Comparison of ENCODE assay signal across 16 cellular contexts in genomic region chr2:127053731-127054603, GRCh38. TPM values are rescaled to one million over a fixed set of nuclear protein-coding genes. Genes with fewer than 3 reads are reported as not detected.
DNase-seq lines count a peak whose midpoint lies in the region; ATAC-seq and TF ChIP-seq lines count a peak whose summit lies in the region.
"Had no signal": no experiment of that assay in that cellular context is flagged by ENCODE, and none has a peak within 500 bp of the region (broad histone marks: within the 10 kb centered on the region; RNA-seq: fewer than 3 reads in every experiment).

No MANE protein-coding gene starts in this region.

- 85 to 87% (median 87%) methylated on average over 33 of the region's 33 CpGs for WGBS in ovary, 3 donors

- H3K4me3 Mint-ChIP-seq in activated naive CD4-positive, alpha-beta T cell treated with anti-CD3 and anti-CD28 coated beads, Interleukin-2, amount 10 ng/mL, durations not matched to agents 7 days and 5 days = no peak overlapping the region
- H3K4me3 Mint-ChIP-seq: B cell had no signal

- no peak for ATAC-seq in GM21619 (IDR thresholded peaks at IDR 0.05; ENCODE audit: unreplicated experiment)
- ATAC-seq in GM18867 (IDR thresholded peaks at IDR 0.05; ENCODE audit: unreplicated experiment) = no peak

- peaks cover 0 to 71% (median 49%) of the 10 kb centered on the region in 11 experiments; a peak in 19 of 22 replicates for H4K20me1 ChIP-seq in BLaER1 treated with 17β-estradiol and CSF1 and Interleukin-3, amounts not matched to agents 10 nM and 100 nM

- H3K27ac Mint-ChIP-seq in activated naive CD4-positive, alpha-beta T cell treated with anti-CD3 and anti-CD28 coated beads, Interleukin-2, amount 10 ng/mL, durations not matched to agents 7 days and 5 days = no peak overlapping the region

- H3K27me3 ChIP-seq in BLaER1 treated with 17β-estradiol and CSF1 and Interleukin-3, amounts not matched to agents 10 nM and 100 nM = no peaks in the 10 kb centered on the region
- H3K27me3 ChIP-seq in Peyer's patch (no peaks in the 10 kb centered on the region), left ventricle myocardium inferior (ENCODE audit: low read depth) (no peaks in the 10 kb centered on the region), ovary (no peaks in the 10 kb centered on the region)

- CTCF ChIA-PET in activated naive CD4-positive, alpha-beta T cell treated with anti-CD3 and anti-CD28 coated beads, Interleukin-2, amount 10 ng/mL, durations not matched to agents 7 days and 5 days (lab: Charles Lee) = interaction anchor here (0.9 to 1.9 kb wide), 2 partner anchors 14 to 27 kb away, joined by 3 to 8 read pairs; no protein-coding TSS in a partner anchor

- peak overlapping the region in 10 of 11 experiments; percentile 74 to 93 (median 84); a peak in 20 of 22 replicates for H3K4me2 ChIP-seq in BLaER1 treated with 17β-estradiol and CSF1 and Interleukin-3, amounts not matched to agents 10 nM and 100 nM

- H3K27me3 Mint-ChIP-seq in activated naive CD4-positive, alpha-beta T cell treated with anti-CD3 and anti-CD28 coated beads, Interleukin-2, amount 10 ng/mL, durations not matched to agents 7 days and 5 days = no peaks in the 10 kb centered on the region
- H3K27me3 Mint-ChIP-seq: B cell had no signal

- TF ChIP-seq POLR2A in Peyer's patch (IDR thresholded peaks at IDR 0.05) (no peak), ovary (IDR thresholded peaks at IDR 0.05) (no peak)

- no peaks in the 10 kb centered on the region for H3K9me3 Mint-ChIP-seq in activated naive CD4-positive, alpha-beta T cell treated with anti-CD3 and anti-CD28 coated beads, Interleukin-2, amount 10 ng/mL, durations not matched to agents 7 days and 5 days

- TF ChIP-seq CTCF in Peyer's patch (IDR thresholded peaks at IDR 0.05) (no peak), left ventricle myocardium inferior (IDR thresholded peaks at IDR 0.05; ENCODE audit: borderline replicate concordance) (no peak), ovary (IDR thresholded peaks at IDR 0.05) (no peak)

- peaks cover 15% of the 10 kb centered on the region for H3K36me3 Mint-ChIP-seq in activated naive CD4-positive, alpha-beta T cell treated with anti-CD3 and anti-CD28 coated beads, Interleukin-2, amount 10 ng/mL, durations not matched to agents 7 days and 5 days

- intact Hi-C loops in left ventricle myocardium inferior (cut with micrococcal nuclease) (no loop called here), ovary (cut with DNase I) (no loop called here)

- H3K36me3 ChIP-seq in BLaER1 treated with 17β-estradiol and CSF1 and Interleukin-3, amounts not matched to agents 10 nM and 100 nM = peaks cover 0 to 71% (median 42%) of the 10 kb centered on the region in 11 experiments; a peak in 16 of 22 replicates
- H3K36me3 ChIP-seq in Peyer's patch = peaks cover 0 to 2% (median 0%) of the 10 kb centered on the region in 3 donors
- H3K36me3 ChIP-seq in left ventricle myocardium inferior = no peaks in the 10 kb centered on the region
- H3K36me3 ChIP-seq in ovary = no peaks in the 10 kb centered on the region
- H3K36me3 ChIP-seq: HAP-1 had no signal

- no peaks in the 10 kb centered on the region for H3K9me3 ChIP-seq in BLaER1 treated with 17β-estradiol and CSF1 and Interleukin-3, amounts not matched to agents 10 nM and 100 nM (replicated peaks in 1 of 11)
- H3K9me3 ChIP-seq in Peyer's patch (no peaks in the 10 kb centered on the region), left ventricle myocardium inferior (replicated peaks) (no peaks in the 10 kb centered on the region), ovary (no peaks in the 10 kb centered on the region)
- H3K9me3 ChIP-seq: HAP-1 had no signal

- peaks cover 26 to 69% (median 58%) of the 10 kb centered on the region in 10 experiments for H3K4me1 ChIP-seq in BLaER1 treated with 17β-estradiol and CSF1 and Interleukin-3, amounts not matched to agents 10 nM and 100 nM
- H3K4me1 ChIP-seq in Peyer's patch = peaks cover 0 to 7% (median 7%) of the 10 kb centered on the region in 4 donors
- peaks cover 13% of the 10 kb centered on the region for H3K4me1 ChIP-seq in left ventricle myocardium inferior
- no peaks in the 10 kb centered on the region for H3K4me1 ChIP-seq in ovary (ENCODE audit: insufficient read depth)
- H3K4me1 ChIP-seq: HAP-1 had no signal

- H3K4me3 ChIP-seq in BLaER1 treated with 17β-estradiol and CSF1 and Interleukin-3, amounts not matched to agents 10 nM and 100 nM = no peak overlapping the region
- H3K4me3 ChIP-seq in Peyer's patch (no peak overlapping the region), left ventricle myocardium inferior (no peak overlapping the region), ovary (no peak overlapping the region)
- H3K4me3 ChIP-seq: HAP-1, SK-N-MC had no signal

- peaks cover 2% of the 10 kb centered on the region for H3K4me1 Mint-ChIP-seq in activated naive CD4-positive, alpha-beta T cell treated with anti-CD3 and anti-CD28 coated beads, Interleukin-2, amount 10 ng/mL, durations not matched to agents 7 days and 5 days

- H3K27ac ChIP-seq in BLaER1 treated with 17β-estradiol and CSF1 and Interleukin-3, amounts not matched to agents 10 nM and 100 nM = peak overlapping the region in 2 of 11 experiments; percentile 8 to 36; a peak in 3 of 22 replicates
- H3K27ac ChIP-seq in Peyer's patch (peak overlapping the region in 1 of 4 donors; percentile 36), left ventricle myocardium inferior (replicated peaks) (no peak overlapping the region), ovary (no peak overlapping the region)
- H3K27ac ChIP-seq: SK-N-MC, VCaP had no signal

- no peak for TF ChIP-seq EP300 in ovary (IDR thresholded peaks at IDR 0.05)

- peak overlapping the region in 4 of 11 experiments; percentile 4 to 49 (median 16); a peak in 2 of 22 replicates for H3K9ac ChIP-seq in BLaER1 treated with 17β-estradiol and CSF1 and Interleukin-3, amounts not matched to agents 10 nM and 100 nM

- DNase-seq in Peyer's patch (peak in 2 of 3 donors; percentile 67 to 73), left ventricle myocardium inferior (peak; percentile 15), ovary (peak in 4 of 5 donors; percentile 7 to 44 (median 22)), NCI-H748 treated with DMSO at 0.1 percent for 48 hours (lab: John Stamatoyannopoulos, UW) (no peak)
- DNase-seq in activated naive CD4-positive, alpha-beta T cell treated with anti-CD3 and anti-CD28 coated beads, Interleukin-2, amount 10 ng/mL, durations not matched to agents 7 days and 5 days = no peak
- DNase-seq: amniotic stem cell; NCI-H2107; stimulated activated CD4-positive, alpha-beta T cell treated with anti-CD3 and anti-CD28 coated beads, Interleukin-4, amount 100 ng/mL, for 4 hours; stimulated activated naive CD4-positive, alpha-beta T cell had no signal

RNA-seq across cellular contexts. Expression of gene BIN1, which starts 53.0 kb away (rescaled TPM):
- 10 to 100 TPM; 22.2 to 81.7 (median 47.2) TPM for total RNA-seq in Peyer's patch
- total RNA-seq in left ventricle myocardium inferior = 15.8 TPM
- total RNA-seq in ovary = 10 to 100 TPM; 25.2 to 77.3 (median 57.6) TPM
- 10 to 100 TPM; 16.7 to 32.6 TPM for polyA plus RNA-seq in ovary

Comparison
In these comparisons a context has a peak if more than half of its experiments do, and no peak if none do; other contexts are left out.
1. DNase-seq: peak in Peyer's patch (2 of 3), left ventricle myocardium inferior (single experiment) and ovary (4 of 5); none in NCI-H748 treated with DMSO at 0.1 percent for 48 hours (single experiment) and activated naive CD4-positive, alpha-beta T cell treated with anti-CD3 and anti-CD28 coated beads, Interleukin-2, amount 10 ng/mL, durations not matched to agents 7 days and 5 days (single experiment).